19 cellular contexts compared by ENCODE assay signal in the genomic region with DNA sequence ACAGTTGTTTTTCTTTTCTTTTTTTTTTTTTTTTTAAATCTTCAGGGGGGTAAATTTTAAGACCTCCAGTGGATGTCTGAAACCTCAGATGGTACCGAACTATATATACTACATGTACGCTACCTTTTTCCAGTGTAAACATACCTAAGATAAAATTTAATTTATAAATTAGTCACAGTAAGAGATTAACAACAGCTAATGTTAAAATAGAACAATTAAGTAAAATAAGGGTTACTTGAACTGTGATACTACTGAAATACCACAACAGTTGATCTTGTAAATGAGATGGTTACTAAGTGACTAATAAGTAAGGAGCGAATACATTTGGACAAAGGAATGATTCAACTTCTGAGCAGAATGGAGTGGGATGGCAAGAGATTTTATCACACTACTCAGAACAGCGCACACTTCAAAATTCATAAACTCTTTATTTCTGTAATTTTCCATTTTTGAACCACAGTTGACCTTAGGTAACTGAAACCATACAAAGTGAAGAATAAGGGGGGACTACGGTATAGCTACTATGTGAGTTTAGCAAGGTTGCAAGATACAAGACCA.
A peak's percentile ranks its signal among the peaks of the same experiment; 100 is the strongest.
DNase-seq lines count a peak whose midpoint lies in the region; ATAC-seq, FAIRE-seq and TF ChIP-seq lines count a peak whose summit lies in the region.
"Had no signal": no experiment of that assay in that cellular context is flagged by ENCODE, and none has a peak within 500 bp of the region (broad histone marks: within the 10 kb centered on the region; RNA-seq: fewer than 3 reads in every experiment).

No MANE protein-coding gene starts in this region.

- peak overlapping the region; percentile 76 for H3K4me2 ChIP-seq in osteoblast (ENCODE audit: insufficient read depth, low read length)

- ATAC-seq in right cardiac atrium (no peak), GM21423 (IDR thresholded peaks at IDR 0.05; ENCODE audit: unreplicated experiment) (no peak)
- ATAC-seq: activated CD8-positive, alpha-beta memory T cell treated with anti-CD3 and anti-CD28 coated beads, Interleukin-2, amount 10 ng/mL, durations not matched to agents 7 days and 5 days had no signal

- 85% methylated on average over 5 of the region's 5 CpGs for WGBS in right cardiac atrium

- intact Hi-C loops in right cardiac atrium (cut with DNase I), result no loop called here

- no peaks in the 10 kb centered on the region for H3K27me3 ChIP-seq in osteoblast (ENCODE audit: insufficient read depth, low read length)
- no peaks in the 10 kb centered on the region for H3K27me3 ChIP-seq in right cardiac atrium (ENCODE audit: control insufficient read depth, insufficient read depth)
- H3K27me3 ChIP-seq: esophagus squamous epithelium, right atrium auricular region had no signal

- DNase-seq in EH (ENCODE audit: low read depth) (peak; percentile 86), RCC 7860 (ENCODE audit: low spot score) (peak; percentile 63), epithelial cell of proximal tubule (ENCODE audit: low read depth) (peak; percentile 67), osteoblast (ENCODE audit: insufficient read length, low spot score, missing footprints) (peak; percentile 71), right cardiac atrium (no peak), hypothalamus (lab: John Stamatoyannopoulos, UW) (no peak), NCI-H69 (lab: John Stamatoyannopoulos, UW) (no peak)
- DNase-seq: activated CD8-positive, alpha-beta memory T cell treated with anti-CD3 and anti-CD28 coated beads, Interleukin-2, amount 10 ng/mL, durations not matched to agents 7 days and 5 days; activated naive CD4-positive, alpha-beta T cell treated with anti-CD3 and anti-CD28 coated beads, Interleukin-2, amount 10 ng/mL, durations not matched to agents 7 days and 5 days; CD4-positive, CD25-positive, alpha-beta regulatory T cell; esophagus squamous epithelium; NCI-H2081 treated with DMSO at 0.1 percent for 48 hours; stimulated activated naive CD4-positive, alpha-beta T cell treated with Interleukin-2 at 50 U/mL for 16 hours; WERI-Rb-1 had no signal

- H3K4me3 ChIP-seq in epithelial cell of proximal tubule (ENCODE audit: low read depth, low read length) (no peak overlapping the region), osteoblast (ENCODE audit: insufficient read depth, low read length) (peak overlapping the region; percentile 23), right cardiac atrium (ENCODE audit: low read length) (no peak overlapping the region)
- H3K4me3 ChIP-seq: esophagus squamous epithelium, HAP-1, right atrium auricular region had no signal

- H3K79me2 ChIP-seq in osteoblast (ENCODE audit: insufficient read depth, low read length), result no peaks in the 10 kb centered on the region

- H4K20me1 ChIP-seq in osteoblast (ENCODE audit: insufficient read depth, low read length), result no peaks in the 10 kb centered on the region

- no peaks in the 10 kb centered on the region for H3K36me3 ChIP-seq in osteoblast (ENCODE audit: insufficient read depth, low read length)
- H3K36me3 ChIP-seq: esophagus squamous epithelium, HAP-1, right atrium auricular region, WERI-Rb-1 had no signal

- no peaks in the 10 kb centered on the region for H3K9me3 ChIP-seq in osteoblast (ENCODE audit: low read depth, low read length)
- H3K9me3 ChIP-seq in right cardiac atrium (ENCODE audit: control insufficient read depth, low read length), result no peaks in the 10 kb centered on the region
- H3K9me3 ChIP-seq: HAP-1, right atrium auricular region had no signal

- H2AFZ ChIP-seq in osteoblast (ENCODE audit: low read length), result peak overlapping the region; percentile 56

- TF ChIP-seq CTCF in epithelial cell of proximal tubule (conservative IDR thresholded peaks at IDR 0.05; ENCODE audit: low read depth, low read length) (no peak), osteoblast (IDR thresholded peaks at IDR 0.05; ENCODE audit: extremely low read depth, low read depth, low read length) (no peak)

- peak; percentile 77 for FAIRE-seq in RCC 7860 (lab: Jason Lieb, UNC)
- FAIRE-seq: islet of Langerhans had no signal

- H3K4me1 ChIP-seq in osteoblast (ENCODE audit: insufficient read depth, low read length) (peaks cover 13% of the 10 kb centered on the region), right cardiac atrium (ENCODE audit: control insufficient read depth, insufficient read depth, low read length) (no peaks in the 10 kb centered on the region)
- H3K4me1 ChIP-seq: esophagus squamous epithelium, HAP-1, right atrium auricular region had no signal

- H3K27ac ChIP-seq in osteoblast (ENCODE audit: low read depth, low read length) (peak overlapping the region; percentile 88), right cardiac atrium (ENCODE audit: low read length) (no peak overlapping the region)
- H3K27ac ChIP-seq: esophagus squamous epithelium, HL-60, right atrium auricular region, WERI-Rb-1 had no signal

Comparison
In these comparisons a context has a peak if more than half of its experiments do, and no peak if none do; other contexts are left out.
1. DNase-seq: peak in EH (single experiment), RCC 7860 (single experiment), epithelial cell of proximal tubule (single experiment) and osteoblast (single experiment); none in right cardiac atrium (0 of 3), hypothalamus (0 of 51) and NCI-H69 (single experiment).